13 cellular contexts compared by ENCODE assay signal in the genomic region with DNA sequence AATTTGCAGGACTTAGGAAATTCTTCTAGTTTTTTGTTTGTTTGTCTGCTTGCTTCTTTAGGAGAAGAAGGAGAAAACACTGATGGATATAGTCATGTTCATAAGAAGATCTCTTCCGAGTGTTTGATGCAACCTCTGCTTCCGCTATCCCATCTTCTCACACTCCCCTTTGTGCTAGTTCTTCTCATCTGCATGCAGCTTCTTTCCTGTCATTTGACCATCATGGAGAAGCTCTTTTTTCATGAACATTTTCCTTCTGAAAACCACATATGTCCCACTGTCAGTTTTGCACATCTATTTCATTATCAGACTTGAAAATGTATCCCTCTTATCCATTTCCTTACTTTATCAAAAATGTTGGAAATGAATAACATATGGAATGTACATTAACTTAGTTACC.
DNase-seq lines count a peak whose midpoint lies in the region; ATAC-seq and TF ChIP-seq lines count a peak whose summit lies in the region.
"Had no signal": no experiment of that assay in that cellular context is flagged by ENCODE, and none has a peak within 500 bp of the region (broad histone marks: within the 10 kb centered on the region; RNA-seq: fewer than 3 reads in every experiment).

No MANE protein-coding gene starts in this region.

- H3K9me3 Mint-ChIP-seq in activated CD4-positive, alpha-beta T cell treated with anti-CD3 and anti-CD28 coated beads, Interleukin-2, amount 10 ng/mL, durations not matched to agents 24 days and 14 days = peaks cover 17% of the 10 kb centered on the region
- no peaks in the 10 kb centered on the region for H3K9me3 Mint-ChIP-seq in stimulated activated naive CD8-positive, alpha-beta T cell treated with anti-CD3 and anti-CD28 coated beads, Interleukin-15, amount 100 ng/mL, for 72 hours
- H3K9me3 Mint-ChIP-seq: brain had no signal

- no peak overlapping the region for H3K4me3 ChIP-seq in uterus
- H3K4me3 ChIP-seq: psoas muscle, SK-N-MC had no signal

- H3K27me3 Mint-ChIP-seq in activated CD4-positive, alpha-beta T cell treated with anti-CD3 and anti-CD28 coated beads, Interleukin-2, amount 10 ng/mL, durations not matched to agents 24 days and 14 days = no peaks in the 10 kb centered on the region
- no peaks in the 10 kb centered on the region for H3K27me3 Mint-ChIP-seq in stimulated activated naive CD8-positive, alpha-beta T cell treated with anti-CD3 and anti-CD28 coated beads, Interleukin-15, amount 100 ng/mL, for 72 hours
- H3K27me3 Mint-ChIP-seq: brain had no signal

- H3K27ac Mint-ChIP-seq in activated CD4-positive, alpha-beta T cell treated with anti-CD3 and anti-CD28 coated beads, Interleukin-2, amount 10 ng/mL, durations not matched to agents 24 days and 14 days = peak overlapping the region; percentile 77
- peak overlapping the region in 1 of 2 donors; percentile 88 for H3K27ac Mint-ChIP-seq in stimulated activated naive CD8-positive, alpha-beta T cell treated with anti-CD3 and anti-CD28 coated beads, Interleukin-15, amount 100 ng/mL, for 72 hours

- peaks cover 47% of the 10 kb centered on the region for H3K4me1 Mint-ChIP-seq in activated CD4-positive, alpha-beta T cell treated with anti-CD3 and anti-CD28 coated beads, Interleukin-2, amount 10 ng/mL, durations not matched to agents 24 days and 14 days
- peaks cover 49% of the 10 kb centered on the region for H3K4me1 Mint-ChIP-seq in stimulated activated naive CD8-positive, alpha-beta T cell treated with anti-CD3 and anti-CD28 coated beads, Interleukin-15, amount 100 ng/mL, for 72 hours

- ATAC-seq in stimulated activated naive CD8-positive, alpha-beta T cell treated with anti-CD3 and anti-CD28 coated beads, Interleukin-15, amount 100 ng/mL, for 72 hours = no peak
- ATAC-seq: psoas muscle had no signal

- H3K4me1 ChIP-seq in uterus = no peaks in the 10 kb centered on the region
- H3K4me1 ChIP-seq: psoas muscle had no signal

- peak overlapping the region; percentile 57 for H3K4me3 Mint-ChIP-seq in activated CD4-positive, alpha-beta T cell treated with anti-CD3 and anti-CD28 coated beads, Interleukin-2, amount 10 ng/mL, durations not matched to agents 24 days and 14 days
- peak overlapping the region; percentile 80 to 83 for H3K4me3 Mint-ChIP-seq in stimulated activated naive CD8-positive, alpha-beta T cell treated with anti-CD3 and anti-CD28 coated beads, Interleukin-15, amount 100 ng/mL, for 72 hours
- H3K4me3 Mint-ChIP-seq: brain had no signal

- H3K27ac ChIP-seq in caudate nucleus (ENCODE audit: low read depth, low read length) (peak overlapping the region; percentile 58), uterus (no peak overlapping the region)
- H3K27ac ChIP-seq: psoas muscle, SK-N-MC had no signal

- H3K36me3 ChIP-seq in uterus = no peaks in the 10 kb centered on the region

- no peaks in the 10 kb centered on the region for H3K9me3 ChIP-seq in uterus
- H3K9me3 ChIP-seq: psoas muscle had no signal

- H3K27me3 ChIP-seq in uterus = no peaks in the 10 kb centered on the region

- H3K36me3 Mint-ChIP-seq in activated CD4-positive, alpha-beta T cell treated with anti-CD3 and anti-CD28 coated beads, Interleukin-2, amount 10 ng/mL, durations not matched to agents 24 days and 14 days (ENCODE audit: low read depth) = peaks cover 6% of the 10 kb centered on the region
- H3K36me3 Mint-ChIP-seq: brain had no signal

- no peak for TF ChIP-seq POLR2A in uterus (IDR thresholded peaks at IDR 0.05)

- no peak for TF ChIP-seq CTCF in uterus (IDR thresholded peaks at IDR 0.05)

- intact Hi-C loops in activated CD4-positive, alpha-beta T cell treated with anti-CD3 and anti-CD28 coated beads, Interleukin-2, amount 10 ng/mL, durations not matched to agents 24 days and 14 days (cut with micrococcal nuclease) = loop anchor here (5.0 to 10.0 kb wide), 3 partner anchors 108 to 330 kb away; no protein-coding TSS in a partner anchor
- intact Hi-C loops in uterus (cut with DNase I; ENCODE audit: low total_unique reads) = no loop called here

- no peak for DNase-seq in activated CD4-positive, alpha-beta T cell treated with anti-CD3 and anti-CD28 coated beads, Interleukin-2, amount 10 ng/mL, durations not matched to agents 24 days and 14 days
- DNase-seq in activated CD4-positive, alpha-beta T cell treated with anti-CD3 and anti-CD28 coated beads, Interleukin-2, amount 50 U/mL, for 48 hours = no peak
- DNase-seq in NOMO-1 treated with DMSO at 0.1 percent for 48 hours (lab: John Stamatoyannopoulos, UW; ENCODE audit: unreplicated experiment) (peak; percentile 65), caudate nucleus (lab: John Stamatoyannopoulos, UW) (no peak), activated gamma-delta T cell (lab: John Stamatoyannopoulos, UW) (no peak), GOT3 (lab: John Stamatoyannopoulos, UW) (no peak), uterus (no peak)
- DNase-seq in stimulated activated naive CD8-positive, alpha-beta T cell treated with anti-CD3 and anti-CD28 coated beads, Interleukin-15, amount 100 ng/mL, for 72 hours = no peak
- DNase-seq: mesendoderm, NCI-H146, psoas muscle had no signal
